ENCODE assay signal across 8 cellular contexts in genomic region chr5:87300744-87301143, GRCh38. TPM values are rescaled to one million over a fixed set of nuclear protein-coding genes. Genes with fewer than 3 reads are reported as not detected.
A peak's percentile ranks its signal among the peaks of the same experiment; 100 is the strongest.
DNase-seq lines count a peak whose midpoint lies in the region; ATAC-seq and TF ChIP-seq lines count a peak whose summit lies in the region.

No MANE protein-coding gene starts in this region.

- ATAC-seq in activated CD4-positive, CD25-positive, alpha-beta regulatory T cell treated with anti-CD3 and anti-CD28 coated beads, Interleukin-2, amount 50 U/mL, for 24 hours: peak; percentile 99 to 100
- ATAC-seq in HG03342 (IDR thresholded peaks at IDR 0.05; ENCODE audit: unreplicated experiment) (no peak), GM19351 (IDR thresholded peaks at IDR 0.05; ENCODE audit: unreplicated experiment) (no peak)

- H3K36me3 ChIP-seq in SK-N-SH (replicated peaks in 1 of 2; ENCODE audit: control insufficient read depth in 1 of 2, insufficient read depth in 2 of 2, low read length in 1 of 2) (peaks cover 3 to 48% of the 10 kb centered on the region in 2 experiments), fibroblast of lung (ENCODE audit: control insufficient read depth, insufficient read depth, low read length) (no peaks in the 10 kb centered on the region)

- POLR2A ChIA-PET in SK-N-SH (lab: Yijun Ruan, JAX): no interaction called here

- H3K4me3 ChIP-seq in SK-N-SH (ENCODE audit: low read depth in 2 of 2, low read length in 1 of 2): no peak overlapping the region
- H3K4me3 ChIP-seq in fibroblast of lung (replicated peaks in 1 of 4; ENCODE audit: control extremely low read depth in 1 of 4, insufficient read depth in 1 of 4, low read depth in 3 of 4, low read length in 4 of 4): no peak overlapping the region

- TF ChIP-seq RAD21 in SK-N-SH (IDR thresholded peaks at IDR 0.05; ENCODE audit: low read length): no peak

- H3K9me2 ChIP-seq in SK-N-SH: no peaks in the 10 kb centered on the region

- H3K27me3 ChIP-seq in SK-N-SH (ENCODE audit: insufficient read depth): no peaks in the 10 kb centered on the region
- no peaks in the 10 kb centered on the region for H3K27me3 ChIP-seq in fibroblast of lung (ENCODE audit: control insufficient read depth, insufficient read depth, low read length)

- H3K27ac ChIP-seq in SK-N-SH (ENCODE audit: low read depth in 2 of 2, low read length in 1 of 2) (peak overlapping the region in 1 of 2 experiments; percentile 59; a peak in 3 of 4 replicates), fibroblast of lung (ENCODE audit: insufficient read depth, low read length) (no peak overlapping the region)

- H3K4me2 ChIP-seq in SK-N-SH: no peak overlapping the region
- no peak overlapping the region for H3K4me2 ChIP-seq in fibroblast of lung (ENCODE audit: extremely low read depth, insufficient read depth, low read length)

- CTCF ChIA-PET in SK-N-SH (lab: Yijun Ruan, JAX): no interaction called here

- TF ChIP-seq CTCF in SK-N-SH (IDR thresholded peaks at IDR 0.05) (no peak), fibroblast of lung (conservative IDR thresholded peaks at IDR 0.05 in 1 of 2, IDR thresholded peaks at IDR 0.05 in 1 of 2; ENCODE audit: low read depth in 1 of 2, low read length in 2 of 2) (no peak)

- H3K9me3 ChIP-seq in SK-N-SH (no peaks in the 10 kb centered on the region; the same call in 1 of the 2 replicates), fibroblast of lung (ENCODE audit: control insufficient read depth, insufficient read depth, low read depth, low read length) (no peaks in the 10 kb centered on the region)

- H3K9ac ChIP-seq in SK-N-SH (no peak overlapping the region), fibroblast of lung (ENCODE audit: insufficient read depth, low read length) (no peak overlapping the region)

- H3K79me2 ChIP-seq in SK-N-SH (ENCODE audit: insufficient read depth) (peaks cover 93% of the 10 kb centered on the region), fibroblast of lung (ENCODE audit: control insufficient read depth, insufficient read depth, low read length) (peaks cover 82% of the 10 kb centered on the region)

- no peak for DNase-seq in activated CD4-positive, CD25-positive, alpha-beta regulatory T cell (lab: John Stamatoyannopoulos, UW)
- DNase-seq in SK-N-SH (peak; percentile 2), fibroblast of lung (ENCODE audit: low read depth in 2 of 2) (peak; percentile 84 to 96), NCI-H1930 (lab: John Stamatoyannopoulos, UW) (no peak)
- DNase-seq in stimulated activated CD4-positive, alpha-beta T cell treated with anti-CD3 and anti-CD28 coated beads, TNF-alpha, amount 100 ng/mL, for 4 hours (ENCODE audit: low read depth in 3 of 3): peak in 2 of 3 experiments; percentile 21 to 38

- peak in 1 of 2 experiments; percentile 54; a peak in 1 of 4 replicates for TF ChIP-seq EP300 in SK-N-SH (IDR thresholded peaks at IDR 0.05; ENCODE audit: borderline replicate concordance in 1 of 2, low read depth in 1 of 2, low read length in 1 of 2)

- H4K20me1 ChIP-seq in SK-N-SH (ENCODE audit: insufficient read depth) (peaks cover 51% of the 10 kb centered on the region), fibroblast of lung (ENCODE audit: control insufficient read depth, extremely low read depth, insufficient read depth, low read length) (no peaks in the 10 kb centered on the region)

- 10% methylated on average over 2 of the region's 2 CpGs for WGBS in SK-N-SH (ENCODE audit: low lambda C conversion rate)

- peaks cover 29% of the 10 kb centered on the region for H3F3A ChIP-seq in SK-N-SH (replicated peaks; ENCODE audit: insufficient read depth)

- H2AFZ ChIP-seq in SK-N-SH (ENCODE audit: low read depth) (no peak overlapping the region), fibroblast of lung (ENCODE audit: low read length) (no peak overlapping the region)

- peaks cover 0 to 9% of the 10 kb centered on the region in 2 experiments; a peak in 2 of 4 replicates for H3K4me1 ChIP-seq in SK-N-SH (ENCODE audit: control insufficient read depth in 1 of 2, insufficient read depth in 2 of 2, low read depth in 1 of 2, low read length in 1 of 2)
- peaks cover 6% of the 10 kb centered on the region for H3K4me1 ChIP-seq in fibroblast of lung (ENCODE audit: control insufficient read depth, extremely low read depth, insufficient read depth, low read length)

TF ChIP-seq in SK-N-SH, 30 proteins besides CTCF, POLR2A, EP300 and RAD21 (continues in another document):
- no peak for TF ChIP-seq FOXJ3 (CRISPR knock-in tag; IDR thresholded peaks at IDR 0.05)
- TF ChIP-seq TAF1 (IDR thresholded peaks at IDR 0.05; ENCODE audit: borderline replicate concordance, low read depth, low read length): no peak
- TF ChIP-seq IRF3 (IDR thresholded peaks at IDR 0.05; ENCODE audit: low read depth, low read length): no peak
- TF ChIP-seq EZH2phosphoT487 (IDR thresholded peaks at IDR 0.05; ENCODE audit: borderline replicate concordance, low read depth): no peak
- no peak; the same call in 1 of the 2 replicates for TF ChIP-seq ZBTB33 (IDR thresholded peaks at IDR 0.05; ENCODE audit: borderline replicate concordance, low read depth)
- TF ChIP-seq RCOR1 (IDR thresholded peaks at IDR 0.05; ENCODE audit: low read length): no peak
- TF ChIP-seq SMC3 (IDR thresholded peaks at IDR 0.05; ENCODE audit: low read depth, low read length): no peak
- no peak for TF ChIP-seq FOXM1 (IDR thresholded peaks at IDR 0.05; ENCODE audit: low read depth)
- TF ChIP-seq FOSL2 (IDR thresholded peaks at IDR 0.05; ENCODE audit: borderline replicate concordance, low read depth): peak; percentile 98
- no peak for TF ChIP-seq CHD2 (IDR thresholded peaks at IDR 0.05; ENCODE audit: low read length, partially characterized antibody)
- peak; percentile 54; the same call in 1 of the 2 replicates for TF ChIP-seq SIN3A (IDR thresholded peaks at IDR 0.05; ENCODE audit: borderline replicate concordance, low read depth, low read length)
- TF ChIP-seq GABPA (IDR thresholded peaks at IDR 0.05; ENCODE audit: low read depth): no peak
- no peak for TF ChIP-seq GATA2 (CRISPR knock-in tag; IDR thresholded peaks at IDR 0.05)
- no peak for TF ChIP-seq ELF1 (IDR thresholded peaks at IDR 0.05)
- peak; percentile 82 for TF ChIP-seq TCF12 (IDR thresholded peaks at IDR 0.05)
- no peak for TF ChIP-seq RFX5 (IDR thresholded peaks at IDR 0.05; ENCODE audit: low read length)
- TF ChIP-seq YY1 (IDR thresholded peaks at IDR 0.05; ENCODE audit: low read depth): no peak
- TF ChIP-seq NFIC (IDR thresholded peaks at IDR 0.05; ENCODE audit: borderline replicate concordance): peak; percentile 47; the same call in 1 of the 2 replicates
- peak; percentile 96 for TF ChIP-seq JUND (IDR thresholded peaks at IDR 0.05)
- TF ChIP-seq MXI1 (IDR thresholded peaks at IDR 0.05; ENCODE audit: low read depth, low read length): no peak
- no peak for TF ChIP-seq MEF2A (IDR thresholded peaks at IDR 0.05; ENCODE audit: borderline replicate concordance, low read depth)
- TF ChIP-seq POLR2AphosphoS5 (IDR thresholded peaks at IDR 0.05; ENCODE audit: low read depth, low read length): peak; percentile 53; the same call in 1 of the 2 replicates
- no peak for TF ChIP-seq USF1 (IDR thresholded peaks at IDR 0.05; ENCODE audit: borderline replicate concordance, low read depth)
- no peak for TF ChIP-seq USF2 (IDR thresholded peaks at IDR 0.05; ENCODE audit: borderline replicate concordance, low read depth, low read length)

RNA-seq across cellular contexts. Expression of gene RASA1, which starts 33.1 kb away (rescaled TPM):
- polyA plus RNA-seq in SK-N-SH (2012; rRNA removed): 49.1 and 57.9 TPM in 2 replicates
- polyA plus RNA-seq in SK-N-SH (2012; cell fraction: cytosol; rRNA removed): 54.3 and 62.9 TPM in 2 replicates
- 59.4 and 118 TPM in 2 replicates for polyA plus RNA-seq in SK-N-SH (2012; cell fraction: nucleus; rRNA removed)
- 42.1 and 66.6 TPM in 2 replicates for total RNA-seq in fibroblast of lung
- polyA plus RNA-seq in fibroblast of lung: 45.8 and 64.0 TPM in 2 replicates
- 27.7 and 41.9 TPM in 2 replicates for polyA plus RNA-seq in fibroblast of lung (2012)
- polyA minus RNA-seq in fibroblast of lung (ENCODE audit: low replicate concordance): 6.5 and 15.6 TPM in 2 replicates

Comparison
In these comparisons a context has a peak if more than half of its experiments do, and no peak if none do; other contexts are left out.
1. ATAC-seq: peak in activated CD4-positive, CD25-positive, alpha-beta regulatory T cell treated with anti-CD3 and anti-CD28 coated beads, Interleukin-2, amount 50 U/mL, for 24 hours (2 of 2); none in HG03342 (single experiment) and GM19351 (single experiment).
2. DNase-seq: peak in SK-N-SH (single experiment), fibroblast of lung (2 of 2) and stimulated activated CD4-positive, alpha-beta T cell treated with anti-CD3 and anti-CD28 coated beads, TNF-alpha, amount 100 ng/mL, for 4 hours (2 of 3); none in activated CD4-positive, CD25-positive, alpha-beta regulatory T cell (0 of 4) and NCI-H1930 (0 of 2).